ENCODE assay signal across 9 cellular contexts in the genomic region with DNA sequence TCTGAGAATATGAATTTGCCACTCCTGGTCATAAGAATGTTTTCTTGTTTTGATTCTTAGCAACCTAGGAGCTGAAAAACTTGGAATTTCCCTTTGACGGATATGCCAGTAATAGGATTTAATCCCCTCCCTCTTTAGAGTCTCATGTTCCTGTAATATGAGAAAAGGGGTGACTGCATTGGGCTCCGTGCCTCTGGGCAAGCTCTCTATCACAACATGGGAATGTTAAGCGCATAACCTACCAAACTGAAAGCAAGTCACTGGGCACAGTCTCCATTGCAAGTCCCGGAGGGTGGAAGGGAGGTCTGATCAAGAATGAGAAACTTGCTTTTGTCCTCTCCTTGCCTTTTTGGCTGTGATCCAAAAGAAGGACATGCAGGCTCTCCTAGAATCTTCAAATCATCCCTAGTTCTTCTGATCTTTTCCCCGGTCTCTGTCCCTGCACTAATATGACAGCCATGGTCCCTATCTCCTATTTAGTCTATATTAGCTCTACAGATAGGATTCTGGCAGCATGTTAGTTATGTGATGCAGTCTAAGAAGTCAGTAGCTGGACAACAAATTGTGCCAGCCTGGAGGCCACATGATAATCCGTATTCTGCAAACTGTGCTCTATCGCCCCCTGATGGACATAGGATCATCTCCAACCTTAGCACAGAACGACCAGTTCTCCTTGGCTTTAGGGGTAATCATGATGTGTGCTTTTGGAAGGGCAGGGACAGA. TPM values are rescaled to one million over a fixed set of nuclear protein-coding genes. Genes with fewer than 3 reads are reported as not detected.
DNase-seq lines count a peak whose midpoint lies in the region; ATAC-seq, FAIRE-seq and TF ChIP-seq lines count a peak whose summit lies in the region.
"Had no signal": no experiment of that assay in that cellular context is flagged by ENCODE, and none has a peak within 500 bp of the region (broad histone marks: within the 10 kb centered on the region; RNA-seq: fewer than 3 reads in every experiment).

No MANE protein-coding gene starts in this region.

- H3K4me1 ChIP-seq in heart left ventricle (peaks cover 0 to 9% (median 0%) of the 10 kb centered on the region in 12 donors), small intestine (ENCODE audit: control insufficient read depth in 2 of 2, insufficient read depth in 1 of 2, low read depth in 1 of 2, low read length in 1 of 2) (no peaks in the 10 kb centered on the region)

- H3K36me3 ChIP-seq in heart left ventricle (no peaks in the 10 kb centered on the region), small intestine (ENCODE audit: control insufficient read depth in 2 of 2, insufficient read depth in 2 of 2, low read length in 2 of 2) (no peaks in the 10 kb centered on the region)

- no peak for TF ChIP-seq POLR2A in heart left ventricle (IDR thresholded peaks at IDR 0.05)

- peak in 10 of 12 donors; percentile 20 to 72 (median 38) for TF ChIP-seq CTCF in heart left ventricle (IDR thresholded peaks at IDR 0.05)

- intact Hi-C loops in heart left ventricle (cut with DNase I): loop anchor here in 4 of 10 donors (5.0 to 10.0 kb wide), 2 partner anchors 120 to 123 kb away; no protein-coding TSS in a partner anchor

- no peak overlapping the region for H3K4me3 ChIP-seq in heart left ventricle
- peak overlapping the region in 1 of 2 donors; percentile 8 for H3K4me3 ChIP-seq in small intestine (ENCODE audit: low read depth in 1 of 2, low read length in 2 of 2)

- H3K9me3 ChIP-seq in heart left ventricle (no peaks in the 10 kb centered on the region), small intestine (ENCODE audit: control insufficient read depth, low read depth) (no peaks in the 10 kb centered on the region)

- DNase-seq in Caki2 (ENCODE audit: low read depth) (peak; percentile 28), GM19239 (ENCODE audit: insufficient read length, low spot score) (peak; percentile 22), NCI-H510A (lab: John Stamatoyannopoulos, UW) (peak; percentile 27), heart left ventricle (peak in 1 of 5 donors; percentile 29), small intestine (peak; percentile 82), cortex of kidney (lab: John Stamatoyannopoulos, UW) (no peak)
- peak; percentile 45 to 55 for DNase-seq in activated T-cell treated with anti-CD3 and anti-CD28 coated beads, Interleukin-2, amount 50 U/mL, for 48 hours

- in situ Hi-C loops in Caki2 (cut with HindIII; ENCODE audit: low pct_unique_long_range_greater_than_20kb, low sequenced_read_pairs): no loop called here

- WGBS in heart left ventricle, 4 donors: 40 to 59% (median 51%) methylated on average over 8 of the region's 8 CpGs
- 12 to 37% (median 34%) methylated on average over 8 of the region's 8 CpGs for WGBS in small intestine, 3 donors

- ATAC-seq in HG03159 (IDR thresholded peaks at IDR 0.05; ENCODE audit: unreplicated experiment) (peak; percentile 83), heart left ventricle (no peak)

- FAIRE-seq in GM19239 (lab: Jason Lieb, UNC) (peak; percentile 97), small intestine (lab: Jason Lieb, UNC) (no peak)

- H3K27me3 ChIP-seq in heart left ventricle (no peaks in the 10 kb centered on the region), small intestine (ENCODE audit: control insufficient read depth in 2 of 2, insufficient read depth in 2 of 2, low read length in 2 of 2) (no peaks in the 10 kb centered on the region)

- H3K27ac ChIP-seq in heart left ventricle: no peak overlapping the region
- H3K27ac ChIP-seq in small intestine (ENCODE audit: low read depth in 1 of 2, low read length in 1 of 2): no peak overlapping the region

RNA-seq across cellular contexts. Expression of a gene that starts 11.7 kb away (rescaled TPM):
- total RNA-seq in Caki2 (2014; rRNA removed; shearing (Covaris generic); ENCODE audit: low replicate concordance): not detected in 2 replicates
- not detected for total RNA-seq in heart left ventricle
- polyA plus RNA-seq in heart left ventricle: not detected
- not detected for polyA plus RNA-seq in small intestine
- total RNA-seq: temporal lobe had no signal

RNA-seq across cellular contexts. Expression of a gene that starts 46.0 kb away (rescaled TPM):
- total RNA-seq in Caki2 (2014; rRNA removed; shearing (Covaris generic); ENCODE audit: low replicate concordance): not detected in 2 replicates
- not detected for total RNA-seq in heart left ventricle
- polyA plus RNA-seq in heart left ventricle: not detected
- polyA plus RNA-seq in small intestine: not detected
- total RNA-seq: temporal lobe had no signal
